Comparison of ENCODE assay signal across 25 cellular contexts in genomic region chr12:43255642-43256041, GRCh38.
"Had no signal": no experiment of that assay in that cellular context is flagged by ENCODE, and none has a peak within 500 bp of the region (broad histone marks: within the 10 kb centered on the region; RNA-seq: fewer than 3 reads in every experiment).

No MANE protein-coding gene starts in this region.

- ATAC-seq: activated CD8-positive, alpha-beta memory T cell treated with anti-CD3 and anti-CD28 coated beads, Interleukin-2, amount 10 ng/mL, durations not matched to agents 7 days and 5 days; activated naive CD4-positive, alpha-beta T cell treated with anti-CD3 and anti-CD28 coated beads, Interleukin-2, amount 50 U/mL, for 72 hours; activated naive CD8-positive, alpha-beta T cell treated with anti-CD3 and anti-CD28 coated beads, Interleukin-2, amount 50 U/mL, for 24 hours; body of pancreas had no signal

- H3K4me1 Mint-ChIP-seq: activated B cell treated with CpG ODN at 0.5 μM for 24 hours; activated CD4-positive, alpha-beta T cell treated with anti-CD3 and anti-CD28 coated beads, Interleukin-2, amount 10 ng/mL, durations not matched to agents 24 days and 14 days; activated CD8-positive, alpha-beta memory T cell treated with anti-CD3 and anti-CD28 coated beads, Interleukin-2, amount 10 ng/mL, durations not matched to agents 7 days and 5 days; activated naive CD8-positive, alpha-beta T cell treated with anti-CD3 and anti-CD28 coated beads, Interleukin-2, amount 50 U/mL, for 24 hours had no signal

- H3K27ac Mint-ChIP-seq: activated B cell treated with CpG ODN at 0.5 μM for 24 hours; activated CD4-positive, alpha-beta T cell treated with anti-CD3 and anti-CD28 coated beads, Interleukin-2, amount 10 ng/mL, durations not matched to agents 24 days and 14 days; activated CD8-positive, alpha-beta memory T cell treated with anti-CD3 and anti-CD28 coated beads, Interleukin-2, amount 10 ng/mL, durations not matched to agents 7 days and 5 days; activated naive CD4-positive, alpha-beta T cell treated with anti-CD3 and anti-CD28 coated beads, Interleukin-2, amount 50 U/mL, for 72 hours; activated naive CD8-positive, alpha-beta T cell treated with anti-CD3 and anti-CD28 coated beads, Interleukin-2, amount 50 U/mL, for 24 hours; activated T-cell treated with anti-CD3 and anti-CD28 coated beads, Interleukin-2, amount 50 U/mL, for 24 hours; activated T-helper 1 cell treated with anti-CD3 and anti-CD28 coated beads, Interleukin-12 subunit alpha, Interleukin-12 subunit beta, Interleukin-2, Interleukin-4 antibody, amounts not matched to agents 30 ng/mL and 10 ng/mL and 1 ng/mL, durations not matched to agents 14 hours and 24 hours and 36 hours had no signal

- DNase-seq: activated B cell treated with CpG ODN at 0.5 μM for 24 hours; activated CD4-positive, alpha-beta T cell treated with anti-CD3 and anti-CD28 coated beads for 1 hour; activated CD4-positive, alpha-beta T cell treated with anti-CD3 and anti-CD28 coated beads, Interleukin-2, amount 10 ng/mL, durations not matched to agents 24 days and 14 days; activated CD4-positive, alpha-beta T cell treated with anti-CD3 and anti-CD28 coated beads, Interleukin-2, amount 50 U/mL, for 48 hours; activated CD8-positive, alpha-beta memory T cell treated with anti-CD3 and anti-CD28 coated beads, Interleukin-2, amount 10 ng/mL, durations not matched to agents 7 days and 5 days; activated effector memory CD4-positive, alpha-beta T cell treated with Interleukin-2 at 50 U/mL for 16 hours; activated naive CD4-positive, alpha-beta T cell; activated naive CD8-positive, alpha-beta T cell treated with anti-CD3 and anti-CD28 coated beads, Interleukin-2, amount 50 U/mL, for 24 hours; activated T-cell treated with anti-CD3 and anti-CD28 coated beads, Interleukin-2, amount 50 U/mL, for 24 hours; amniotic stem cell; body of pancreas; central memory CD4-positive, alpha-beta T cell; MM.1S; NCI-H146; NCI-H187 treated with DMSO at 0.1 percent for 48 hours; NCI-H2081 treated with DMSO at 0.1 percent for 48 hours; NCI-H226; NCI-H510A; NCI-H748 treated with DMSO at 0.1 percent for 48 hours; Peyer's patch; Right ventricle myocardium superior; T-helper 2 cell; T1000 had no signal

- H3K36me3 Mint-ChIP-seq: activated CD8-positive, alpha-beta memory T cell treated with anti-CD3 and anti-CD28 coated beads, Interleukin-2, amount 10 ng/mL, durations not matched to agents 7 days and 5 days; activated naive CD4-positive, alpha-beta T cell treated with anti-CD3 and anti-CD28 coated beads, Interleukin-2, amount 50 U/mL, for 72 hours had no signal

- H3K4me3 Mint-ChIP-seq: activated B cell treated with CpG ODN at 0.5 μM for 24 hours; activated CD4-positive, alpha-beta T cell treated with anti-CD3 and anti-CD28 coated beads, Interleukin-2, amount 10 ng/mL, durations not matched to agents 24 days and 14 days; activated CD8-positive, alpha-beta memory T cell treated with anti-CD3 and anti-CD28 coated beads, Interleukin-2, amount 10 ng/mL, durations not matched to agents 7 days and 5 days; activated naive CD8-positive, alpha-beta T cell treated with anti-CD3 and anti-CD28 coated beads, Interleukin-2, amount 50 U/mL, for 24 hours; activated T-cell treated with anti-CD3 and anti-CD28 coated beads, Interleukin-2, amount 50 U/mL, for 24 hours; activated T-helper 1 cell treated with anti-CD3 and anti-CD28 coated beads, Interleukin-12 subunit alpha, Interleukin-12 subunit beta, Interleukin-2, Interleukin-4 antibody, amounts not matched to agents 30 ng/mL and 10 ng/mL and 1 ng/mL, durations not matched to agents 14 hours and 24 hours and 36 hours had no signal

- H3K9me3 Mint-ChIP-seq: activated B cell treated with CpG ODN at 0.5 μM for 24 hours; activated CD4-positive, alpha-beta T cell treated with anti-CD3 and anti-CD28 coated beads, Interleukin-2, amount 10 ng/mL, durations not matched to agents 24 days and 14 days; activated naive CD4-positive, alpha-beta T cell treated with anti-CD3 and anti-CD28 coated beads, Interleukin-2, amount 50 U/mL, for 72 hours; activated T-helper 1 cell treated with anti-CD3 and anti-CD28 coated beads, Interleukin-12 subunit alpha, Interleukin-12 subunit beta, Interleukin-2, Interleukin-4 antibody, amounts not matched to agents 30 ng/mL and 10 ng/mL and 1 ng/mL, durations not matched to agents 14 hours and 24 hours and 36 hours had no signal

- H3K27me3 Mint-ChIP-seq: activated CD4-positive, alpha-beta T cell treated with anti-CD3 and anti-CD28 coated beads, Interleukin-2, amount 10 ng/mL, durations not matched to agents 24 days and 14 days; activated CD8-positive, alpha-beta memory T cell treated with anti-CD3 and anti-CD28 coated beads, Interleukin-2, amount 10 ng/mL, durations not matched to agents 7 days and 5 days; activated naive CD8-positive, alpha-beta T cell treated with anti-CD3 and anti-CD28 coated beads, Interleukin-2, amount 50 U/mL, for 24 hours; activated T-cell treated with anti-CD3 and anti-CD28 coated beads, Interleukin-2, amount 50 U/mL, for 24 hours had no signal
